ENCODE assay signal across 10 cellular contexts in the genomic region with DNA sequence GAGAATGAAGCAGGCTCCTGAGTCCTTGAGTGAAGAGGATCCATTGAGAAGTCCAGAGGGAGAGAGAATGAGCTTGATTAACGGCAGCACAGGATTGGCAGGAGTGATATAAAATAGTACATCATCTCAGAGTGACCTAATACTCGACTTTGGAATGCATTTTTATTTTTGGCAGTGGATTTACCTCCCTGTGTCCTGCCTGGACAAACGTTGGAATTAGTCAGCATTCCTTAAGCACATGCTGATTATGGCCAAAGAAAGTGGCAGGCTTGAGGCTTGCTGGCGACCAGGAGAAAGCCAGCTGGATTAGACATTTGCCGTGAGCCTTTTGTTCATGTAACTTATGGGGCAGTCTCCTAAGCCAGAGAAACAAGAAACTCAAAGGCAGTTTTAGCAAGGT. TPM values are rescaled to one million over a fixed set of nuclear protein-coding genes. Genes with fewer than 3 reads are reported as not detected.
DNase-seq lines count a peak whose midpoint lies in the region; ATAC-seq lines count a peak whose summit lies in the region.
"Had no signal": no experiment of that assay in that cellular context is flagged by ENCODE, and none has a peak within 500 bp of the region (broad histone marks: within the 10 kb centered on the region; RNA-seq: fewer than 3 reads in every experiment).

No MANE protein-coding gene starts in this region.

- DNase-seq in Right ventricle myocardium inferior (ENCODE audit: missing footprints) (no peak), cardiac septum (ENCODE audit: low spot score) (no peak), left lobe of liver (ENCODE audit: low spot score) (no peak), immature natural killer cell (no peak), NCI-H2081 (lab: John Stamatoyannopoulos, UW) (no peak)
- no peak for DNase-seq in central memory CD8-positive, alpha-beta T cell (ENCODE audit: low spot score in 2 of 2)
- DNase-seq in activated T-cell treated with anti-CD3 and anti-CD28 coated beads, Interleukin-2, amount 50 U/mL, for 1 hour: no peak
- DNase-seq: activated naive CD4-positive, alpha-beta T cell treated with Interleukin-2 at 50 U/mL for 16 hours; stimulated activated naive CD4-positive, alpha-beta T cell treated with Interleukin-2 at 50 U/mL for 16 hours had no signal

- H3K36me3 Mint-ChIP-seq in central memory CD8-positive, alpha-beta T cell (ENCODE audit: insufficient read depth): no peaks in the 10 kb centered on the region
- H3K36me3 Mint-ChIP-seq in immature natural killer cell: no peaks in the 10 kb centered on the region

- H3K9me3 Mint-ChIP-seq in central memory CD8-positive, alpha-beta T cell: no peaks in the 10 kb centered on the region
- no peaks in the 10 kb centered on the region for H3K9me3 Mint-ChIP-seq in immature natural killer cell

- H3K4me3 Mint-ChIP-seq in central memory CD8-positive, alpha-beta T cell: no peak overlapping the region
- no peak overlapping the region for H3K4me3 Mint-ChIP-seq in immature natural killer cell

- intact Hi-C loops in Right ventricle myocardium inferior (cut with DNase I): loop anchor here (2.0 kb wide), 1 partner anchor 21 kb away; no protein-coding TSS in a partner anchor
- intact Hi-C loops in cardiac septum (cut with DNase I): no loop called here

- H3K4me1 Mint-ChIP-seq in central memory CD8-positive, alpha-beta T cell: peaks cover 56% of the 10 kb centered on the region
- H3K4me1 Mint-ChIP-seq in immature natural killer cell: peaks cover 51 to 89% of the 10 kb centered on the region in 2 donors

- H3K27ac Mint-ChIP-seq in central memory CD8-positive, alpha-beta T cell (ENCODE audit: low read depth): peak overlapping the region; percentile 18
- no peak overlapping the region for H3K27ac Mint-ChIP-seq in immature natural killer cell

- ATAC-seq in Right ventricle myocardium inferior (peak; percentile 77), left lobe of liver (peak; percentile 77), GM19452 (IDR thresholded peaks at IDR 0.05; ENCODE audit: unreplicated experiment) (no peak)
- ATAC-seq in central memory CD8-positive, alpha-beta T cell (replicated peaks; ENCODE audit: extremely low read depth, poor library complexity, severe bottlenecking): no peak

- H3K27me3 Mint-ChIP-seq in central memory CD8-positive, alpha-beta T cell: no peaks in the 10 kb centered on the region
- no peaks in the 10 kb centered on the region for H3K27me3 Mint-ChIP-seq in immature natural killer cell (ENCODE audit: low read depth in 3 of 3)

RNA-seq across cellular contexts. Expression of a gene that starts 22.9 kb away (rescaled TPM):
- 11.9 TPM for total RNA-seq in Right ventricle myocardium inferior
- total RNA-seq in cardiac septum: 19.3 TPM
- 6.0 TPM for total RNA-seq in left lobe of liver
- polyA plus RNA-seq in immature natural killer cell: 1 to 10 TPM; 3.0 to 6.6 (median 5.5) TPM

Comparison
In these comparisons a context has a peak if more than half of its experiments do, and no peak if none do; other contexts are left out.
1. ATAC-seq: peak in Right ventricle myocardium inferior (single experiment) and left lobe of liver (single experiment); none in central memory CD8-positive, alpha-beta T cell (single experiment) and GM19452 (single experiment).